1 cellular context compared by ENCODE assay signal in the genomic region with DNA sequence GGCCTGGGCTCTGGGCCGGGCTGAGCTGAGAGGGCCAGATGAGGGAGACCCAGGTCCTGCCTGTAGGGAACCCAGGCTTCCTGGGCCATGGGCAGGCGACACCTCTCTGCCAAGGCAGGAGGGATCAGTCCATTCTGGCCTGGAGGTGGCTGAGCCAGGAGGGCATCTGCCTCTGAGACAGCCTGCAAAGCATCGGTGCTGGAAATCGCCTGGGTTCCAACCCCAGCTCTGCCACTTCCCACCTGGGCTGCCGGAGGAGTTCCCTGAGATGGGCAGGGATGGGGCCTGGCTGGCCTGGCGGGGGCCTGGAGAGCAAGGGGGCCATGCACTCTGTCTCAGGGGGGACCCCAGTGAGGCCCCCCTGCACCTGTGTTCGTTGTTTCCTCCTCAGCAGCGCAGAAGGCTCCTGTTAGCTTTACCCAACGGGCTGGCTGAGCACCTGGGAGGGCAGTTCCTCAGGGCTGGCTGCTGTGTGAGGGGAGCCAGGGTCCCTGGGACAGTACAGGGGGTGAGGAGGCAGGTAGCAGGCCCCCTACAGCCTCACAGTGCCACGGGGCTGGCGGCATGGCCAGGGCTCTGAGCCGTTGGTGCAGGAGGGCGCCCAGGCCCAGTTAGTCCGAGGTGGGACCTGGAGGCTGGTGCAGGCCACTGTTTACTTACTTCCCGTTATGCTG.
TF ChIP-seq lines count a peak whose summit lies in the region.

No MANE protein-coding gene starts in this region.

TF ChIP-seq in H1, 55 proteins besides CTCF, POLR2A, EP300 and RAD21 (continued from another document):
- TF ChIP-seq, protein P1, sequence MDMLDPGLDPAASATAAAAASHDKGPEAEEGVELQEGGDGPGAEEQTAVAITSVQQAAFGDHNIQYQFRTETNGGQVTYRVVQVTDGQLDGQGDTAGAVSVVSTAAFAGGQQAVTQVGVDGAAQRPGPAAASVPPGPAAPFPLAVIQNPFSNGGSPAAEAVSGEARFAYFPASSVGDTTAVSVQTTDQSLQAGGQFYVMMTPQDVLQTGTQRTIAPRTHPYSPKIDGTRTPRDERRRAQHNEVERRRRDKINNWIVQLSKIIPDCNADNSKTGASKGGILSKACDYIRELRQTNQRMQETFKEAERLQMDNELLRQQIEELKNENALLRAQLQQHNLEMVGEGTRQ (IDR thresholded peaks at IDR 0.05; ENCODE audit: low read length), result no peak
- TF ChIP-seq KDM4A (IDR thresholded peaks at IDR 0.05; ENCODE audit: low read depth, low read length, severe bottlenecking) (no peak), HDAC2 (IDR thresholded peaks at IDR 0.05; ENCODE audit: borderline replicate concordance in 1 of 2, low read depth in 2 of 2, low read length in 2 of 2) (no peak), RFX5 (IDR thresholded peaks at IDR 0.05; ENCODE audit: borderline replicate concordance, low read depth, low read length) (no peak), BACH1 (IDR thresholded peaks at IDR 0.05; ENCODE audit: low read length) (no peak), GABPA (IDR thresholded peaks at IDR 0.05; ENCODE audit: borderline replicate concordance, insufficient read depth, low read length) (no peak), YY1 (IDR thresholded peaks at IDR 0.05; ENCODE audit: low read depth, low read length) (no peak), CBX5 (IDR thresholded peaks at IDR 0.05; ENCODE audit: low read depth, low read length) (no peak), EGR1 (IDR thresholded peaks at IDR 0.05; ENCODE audit: borderline replicate concordance, low read depth, low read length) (no peak), TBP (IDR thresholded peaks at IDR 0.05; ENCODE audit: low read depth, low read length) (no peak), SAP30 (IDR thresholded peaks at IDR 0.05; ENCODE audit: insufficient read depth, insufficient replicate concordance, low read length) (no peak), RXRA (IDR thresholded peaks at IDR 0.05; ENCODE audit: insufficient read depth, low read depth, low read length) (no peak), TEAD4 (IDR thresholded peaks at IDR 0.05; ENCODE audit: low read depth, low read length) (no peak), SP1 (IDR thresholded peaks at IDR 0.05; ENCODE audit: low read depth, low read length) (no peak)
- TF ChIP-seq, protein P2, sequence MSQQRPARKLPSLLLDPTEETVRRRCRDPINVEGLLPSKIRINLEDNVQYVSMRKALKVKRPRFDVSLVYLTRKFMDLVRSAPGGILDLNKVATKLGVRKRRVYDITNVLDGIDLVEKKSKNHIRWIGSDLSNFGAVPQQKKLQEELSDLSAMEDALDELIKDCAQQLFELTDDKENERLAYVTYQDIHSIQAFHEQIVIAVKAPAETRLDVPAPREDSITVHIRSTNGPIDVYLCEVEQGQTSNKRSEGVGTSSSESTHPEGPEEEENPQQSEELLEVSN (IDR thresholded peaks at IDR 0.05), result no peak
TF ChIP-seq in H1: peak in this region for 0.
